8 cellular contexts compared by ENCODE assay signal in the genomic region with DNA sequence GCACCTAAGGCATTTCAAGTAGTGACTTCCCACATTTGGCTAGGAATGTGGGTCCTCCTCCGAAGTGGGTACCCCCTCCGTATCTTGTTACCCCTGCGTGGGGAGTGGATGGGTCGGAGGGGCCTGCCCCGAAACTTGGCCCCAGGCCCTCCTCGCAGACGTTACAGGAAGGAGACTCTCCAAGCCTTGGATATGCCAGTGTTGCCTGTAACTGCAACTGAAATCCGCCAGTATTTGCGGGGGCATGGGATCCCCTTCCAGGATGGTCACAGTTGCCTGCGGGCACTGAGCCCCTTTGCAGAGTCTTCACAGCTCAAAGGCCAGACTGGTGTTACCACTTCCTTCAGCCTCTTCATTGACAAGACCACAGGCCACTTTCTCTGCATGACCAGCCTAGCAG. TPM values are rescaled to one million over a fixed set of nuclear protein-coding genes. Genes with fewer than 3 reads are reported as not detected.
DNase-seq lines count a peak whose midpoint lies in the region; ATAC-seq and TF ChIP-seq lines count a peak whose summit lies in the region.

No MANE protein-coding gene starts in this region.

- H3K9me3 ChIP-seq in H9 (ENCODE audit: control insufficient read depth, low read depth, low read length) (no peaks in the 10 kb centered on the region), right cardiac atrium (ENCODE audit: control insufficient read depth, low read length) (no peaks in the 10 kb centered on the region), skeletal muscle satellite cell (replicated peaks; ENCODE audit: low read length) (no peaks in the 10 kb centered on the region)

- H2BK20ac ChIP-seq in H9 (ENCODE audit: low read depth, low read length, poor library complexity, severe bottlenecking) = no peak overlapping the region

- no CpG with 5 or more reads among the region's 10 CpGs for WGBS in H9 (ENCODE audit: extremely low coverage, insufficient read length, low lambda C conversion rate)
- WGBS in right cardiac atrium = 69% methylated on average over 10 of the region's 10 CpGs

- H3K79me2 ChIP-seq in H9 (ENCODE audit: insufficient read depth, low read length) = peaks cover 17% of the 10 kb centered on the region; the same call in 1 of the 2 replicates

- no peak for ATAC-seq in right cardiac atrium
- no peak for ATAC-seq in HG02798 (IDR thresholded peaks at IDR 0.05; ENCODE audit: poor library complexity, unreplicated experiment)

- H3K27ac ChIP-seq in H9 (ENCODE audit: insufficient read length, low read depth, low read length) = no peak overlapping the region
- peak overlapping the region; percentile 91 for H3K27ac ChIP-seq in VCaP
- no peak overlapping the region for H3K27ac ChIP-seq in right cardiac atrium (ENCODE audit: low read length)

- peak overlapping the region; percentile 84 for H3K9ac ChIP-seq in H9 (ENCODE audit: extremely low read depth, insufficient read length, low read length)
- H3K9ac ChIP-seq in skeletal muscle satellite cell (ENCODE audit: low read depth, low read length) = peak overlapping the region; percentile 92

- no peak overlapping the region for H2BK120ac ChIP-seq in H9 (ENCODE audit: low read depth, low read length, poor library complexity, severe bottlenecking)

- no peak overlapping the region for H2BK12ac ChIP-seq in H9 (ENCODE audit: insufficient read length, low read depth, low read length)

- no peaks in the 10 kb centered on the region for H4K20me1 ChIP-seq in H9 (ENCODE audit: control insufficient read depth, insufficient read depth, insufficient read length)

- TF ChIP-seq CTCF in H9 (conservative IDR thresholded peaks at IDR 0.05) (no peak), VCaP (conservative IDR thresholded peaks at IDR 0.05) (no peak)

- no peak overlapping the region for H2AK5ac ChIP-seq in H9 (ENCODE audit: insufficient read length, low read length)

- no peak overlapping the region for H4K91ac ChIP-seq in H9 (ENCODE audit: insufficient read length, low read depth, low read length)

- no peak overlapping the region for H3K56ac ChIP-seq in H9 (ENCODE audit: insufficient read length, low read depth, low read length)

- H3K23ac ChIP-seq in H9 (ENCODE audit: insufficient read length, low read depth, low read length) = no peak overlapping the region

- peaks cover 14% of the 10 kb centered on the region for H3K79me1 ChIP-seq in H9 (ENCODE audit: insufficient read depth, low read depth, low read length, poor library complexity, severe bottlenecking)

- no peak for DNase-seq in H9
- DNase-seq in right cardiac atrium = no peak
- no peak for DNase-seq in DMS79 treated with DMSO at 0.1 percent for 48 hours (lab: John Stamatoyannopoulos, UW)
- no peak for DNase-seq in NCI-H2196 (lab: John Stamatoyannopoulos, UW; ENCODE audit: unreplicated experiment)
- no peak for DNase-seq in hepatic stellate cell (ENCODE audit: low spot score)

- no peak overlapping the region for H3T11ph ChIP-seq in H9 (ENCODE audit: low read length)

- H3K18ac ChIP-seq in H9 (ENCODE audit: insufficient read length, low read depth, low read length) = no peak overlapping the region

- peak overlapping the region; percentile 94 for H3K4me2 ChIP-seq in H9 (ENCODE audit: insufficient read depth, insufficient read length, low read length)
- peak overlapping the region; percentile 98 for H3K4me2 ChIP-seq in skeletal muscle satellite cell (ENCODE audit: low read length)

- H3K4me1 ChIP-seq in H9 (ENCODE audit: insufficient read depth, low read length) = no peaks in the 10 kb centered on the region; the same call in 1 of the 2 replicates
- H3K4me1 ChIP-seq in right cardiac atrium (ENCODE audit: control insufficient read depth, insufficient read depth, low read length) = peaks cover 10% of the 10 kb centered on the region
- peaks cover 17% of the 10 kb centered on the region for H3K4me1 ChIP-seq in skeletal muscle satellite cell (ENCODE audit: control insufficient read depth, insufficient read depth, low read length)

- peaks cover 30% of the 10 kb centered on the region for H3K36me3 ChIP-seq in skeletal muscle satellite cell (ENCODE audit: insufficient read depth, low read length)

- H3K27me3 ChIP-seq in H9 (ENCODE audit: insufficient read depth, low read length) = no peaks in the 10 kb centered on the region
- no peaks in the 10 kb centered on the region for H3K27me3 ChIP-seq in right cardiac atrium (ENCODE audit: control insufficient read depth, insufficient read depth)
- H3K27me3 ChIP-seq in skeletal muscle satellite cell (ENCODE audit: control insufficient read depth, insufficient read depth, low read length) = no peaks in the 10 kb centered on the region

- no peak overlapping the region for H2BK5ac ChIP-seq in H9 (ENCODE audit: insufficient read length, low read length)

- H3K9me3 Mint-ChIP-seq in H9 = peaks cover 0 to 2% of the 10 kb centered on the region in 2 experiments; a peak in 3 of 5 replicates

- no peak overlapping the region; the same call in 1 of the 2 replicates for H3K14ac ChIP-seq in H9 (ENCODE audit: insufficient read depth, low read length)

- H3K4me1 Mint-ChIP-seq in H9 = peaks cover 9 to 16% of the 10 kb centered on the region in 2 experiments

- no peak overlapping the region for H4K8ac ChIP-seq in H9 (replicated peaks; ENCODE audit: insufficient read length, low read depth, low read length)

- H3K27ac Mint-ChIP-seq in H9 = no peak overlapping the region; a peak in 1 of 7 replicates

- peaks cover 33 to 47% (median 46%) of the 10 kb centered on the region in 3 experiments; a peak in 6 of 7 replicates for H3K36me3 Mint-ChIP-seq in H9 (ENCODE audit: insufficient read depth in 1 of 3, low read depth in 3 of 3)

- intact Hi-C loops in right cardiac atrium (cut with DNase I) = no loop called here

- H3K4ac ChIP-seq in H9 (ENCODE audit: low read depth, low read length) = no peak overlapping the region

- H3K4me3 ChIP-seq in right cardiac atrium (ENCODE audit: low read length) = peak overlapping the region; percentile 51
- peak overlapping the region; percentile 100 for H3K4me3 ChIP-seq in skeletal muscle satellite cell (ENCODE audit: low read length)

- H4K5ac ChIP-seq in H9 (ENCODE audit: insufficient read length, low read depth, low read length) = no peak overlapping the region

- H2AFZ ChIP-seq in H9 (ENCODE audit: low read length) = no peak overlapping the region

- H3K23me2 ChIP-seq in H9 (ENCODE audit: insufficient read length, low read depth, low read length, poor library complexity, severe bottlenecking) = peaks cover 8% of the 10 kb centered on the region

- no peak overlapping the region for H2BK15ac ChIP-seq in H9 (ENCODE audit: low read depth, low read length)

- H3K4me3 Mint-ChIP-seq in H9 = peak overlapping the region; percentile 96 to 98

- H3K27me3 Mint-ChIP-seq in H9 (ENCODE audit: low read depth) = no peaks in the 10 kb centered on the region

RNA-seq across cellular contexts. Expression of gene TWNK, which starts 0.8 kb away (rescaled TPM):
- total RNA-seq in H9 (2021) (38.7 and 41.7 TPM in 2 replicates), right cardiac atrium (1 to 10 TPM; 4.3 to 7.5 (median 5.2) TPM)
- polyA plus RNA-seq in right cardiac atrium = 4.4 TPM
- total RNA-seq in skeletal muscle satellite cell (2012; rRNA removed) = 5.6 and 7.6 TPM in 2 replicates

RNA-seq across cellular contexts. Expression of gene MRPL43, which starts 0.9 kb away (rescaled TPM):
- 70.3 and 71.0 TPM in 2 replicates for total RNA-seq in H9 (2021)
- total RNA-seq in right cardiac atrium = 10 to 100 TPM; 47.2 to 62.6 (median 60.6) TPM
- 90.6 TPM for polyA plus RNA-seq in right cardiac atrium
- total RNA-seq in skeletal muscle satellite cell (2012; rRNA removed) = 63.6 and 70.0 TPM in 2 replicates

RNA-seq across cellular contexts. Expression of gene LZTS2, which starts 11.4 kb away (rescaled TPM):
- total RNA-seq in H9 (2021) = 69.1 and 71.3 TPM in 2 replicates
- total RNA-seq in right cardiac atrium = 10 to 100 TPM; 42.5 to 48.5 (median 47.5) TPM
- 66.4 TPM for polyA plus RNA-seq in right cardiac atrium
- 79.1 and 103 TPM in 2 replicates for total RNA-seq in skeletal muscle satellite cell (2012; rRNA removed)

RNA-seq across cellular contexts. Expression of gene SEMA4G, which starts 18.9 kb away (rescaled TPM):
- 8.1 and 8.5 TPM in 2 replicates for total RNA-seq in H9 (2021)
- 1 to 10 TPM; 3.1 to 3.8 (median 3.3) TPM for total RNA-seq in right cardiac atrium
- polyA plus RNA-seq in right cardiac atrium = 3.2 TPM
- total RNA-seq in skeletal muscle satellite cell (2012; rRNA removed) = 0.76 and 0.87 TPM in 2 replicates

RNA-seq across cellular contexts. Expression of gene PDZD7, which starts 42.8 kb away (rescaled TPM):
- total RNA-seq in H9 (2021) (1.7 and 2.0 TPM in 2 replicates), right cardiac atrium (under 1 TPM; 0.33 to 0.94 (median 0.83) TPM)
- polyA plus RNA-seq in right cardiac atrium = 0.41 TPM
- total RNA-seq in skeletal muscle satellite cell (2012; rRNA removed) = under 0.01 and 1.5 TPM in 2 replicates
